22 cellular contexts compared by ENCODE assay signal in genomic region chr18:40983835-40984234, GRCh38.
DNase-seq lines count a peak whose midpoint lies in the region; ATAC-seq and TF ChIP-seq lines count a peak whose summit lies in the region.
"Had no signal": no experiment of that assay in that cellular context is flagged by ENCODE, and none has a peak within 500 bp of the region (broad histone marks: within the 10 kb centered on the region; RNA-seq: fewer than 3 reads in every experiment).

No MANE protein-coding gene starts in this region.

- peaks cover 35% of the 10 kb centered on the region for H3K4me1 Mint-ChIP-seq in MCF 10A (ENCODE audit: insufficient read depth, unreplicated experiment)
- H3K4me1 Mint-ChIP-seq: B cell had no signal

- no peaks in the 10 kb centered on the region for H3K4me1 ChIP-seq in breast epithelium
- peaks cover 6% of the 10 kb centered on the region for H3K4me1 ChIP-seq in mammary epithelial cell (ENCODE audit: insufficient read depth, low read length)
- no peaks in the 10 kb centered on the region for H3K4me1 ChIP-seq in HAP-1
- H3K4me1 ChIP-seq: BLaER1 treated with 17β-estradiol and CSF1 and Interleukin-3, amounts not matched to agents 10 nM and 100 nM; Caco-2 had no signal

- TF ChIP-seq CTCF in MCF 10A (IDR thresholded peaks at IDR 0.05; ENCODE audit: unreplicated experiment) (no peak), breast epithelium (IDR thresholded peaks at IDR 0.05) (no peak), mammary epithelial cell (conservative IDR thresholded peaks at IDR 0.05 in 1 of 2, IDR thresholded peaks at IDR 0.05 in 1 of 2; ENCODE audit: extremely low read depth in 1 of 2, insufficient read depth in 1 of 2, low read depth in 1 of 2, low read length in 2 of 2) (no peak)

- no peaks in the 10 kb centered on the region for H4K20me1 ChIP-seq in mammary epithelial cell (ENCODE audit: insufficient read depth, low read length)
- H4K20me1 ChIP-seq: BLaER1 treated with 17β-estradiol and CSF1 and Interleukin-3, amounts not matched to agents 10 nM and 100 nM had no signal

- no peaks in the 10 kb centered on the region for H3K79me2 ChIP-seq in mammary epithelial cell (ENCODE audit: insufficient read depth, low read length)

- dilution Hi-C loops in mammary epithelial cell (cut with HindIII; ENCODE audit: low sequenced_read_pairs): no loop called here

- H3K27me3 ChIP-seq in breast epithelium (no peaks in the 10 kb centered on the region), mammary epithelial cell (ENCODE audit: insufficient read depth, low read length) (no peaks in the 10 kb centered on the region), HAP-1 (ENCODE audit: low read depth) (no peaks in the 10 kb centered on the region)
- H3K27me3 ChIP-seq: BLaER1 treated with 17β-estradiol and CSF1 and Interleukin-3, amounts not matched to agents 10 nM and 100 nM had no signal

- H3K36me3 ChIP-seq in breast epithelium (no peaks in the 10 kb centered on the region), mammary epithelial cell (ENCODE audit: insufficient read depth, low read length) (no peaks in the 10 kb centered on the region), HAP-1 (replicated peaks) (no peaks in the 10 kb centered on the region)
- H3K36me3 ChIP-seq: BLaER1 treated with 17β-estradiol and CSF1 and Interleukin-3, amounts not matched to agents 10 nM and 100 nM had no signal

- H3K4me3 ChIP-seq in breast epithelium (no peak overlapping the region), mammary epithelial cell (replicated peaks in 1 of 3; ENCODE audit: insufficient read depth in 1 of 3, low read depth in 2 of 3, low read length in 3 of 3) (no peak overlapping the region), HAP-1 (no peak overlapping the region)
- H3K4me3 ChIP-seq: BLaER1 treated with 17β-estradiol and CSF1 and Interleukin-3, amounts not matched to agents 10 nM and 100 nM; GM12878 had no signal

- H3K27ac Mint-ChIP-seq in MCF 10A (ENCODE audit: low read depth, unreplicated experiment): peak overlapping the region; percentile 93
- H3K27ac Mint-ChIP-seq: B cell; CD4-positive, alpha-beta T cell; CD8-positive, alpha-beta T cell had no signal

- no TSS peak for BruUV-seq in MCF 10A (replicated peaks; lab: Mats Ljungman, UMichigan)
- no TSS peak for BruUV-seq in mammary epithelial cell (replicated peaks; lab: Mats Ljungman, UMichigan)

- no peaks in the 10 kb centered on the region for H3K9me3 ChIP-seq in breast epithelium
- H3K9me3 ChIP-seq in mammary epithelial cell (replicated peaks; ENCODE audit: insufficient read depth, low read length): no peaks in the 10 kb centered on the region
- no peaks in the 10 kb centered on the region for H3K9me3 ChIP-seq in HAP-1
- H3K9me3 ChIP-seq: BLaER1 treated with 17β-estradiol and CSF1 and Interleukin-3, amounts not matched to agents 10 nM and 100 nM; Caco-2 had no signal

- H3K27me3 Mint-ChIP-seq in MCF 10A (ENCODE audit: insufficient read depth, unreplicated experiment): no peaks in the 10 kb centered on the region
- H3K27me3 Mint-ChIP-seq: B cell; CD4-positive, alpha-beta T cell had no signal

- WGBS in mammary epithelial cell (ENCODE audit: low coverage, missing lambda C conversion rate): 89% methylated on average over 1 of the region's 1 CpG

- peak overlapping the region; percentile 39 for H2AFZ ChIP-seq in mammary epithelial cell (ENCODE audit: low read depth, low read length)

- no peak overlapping the region for H3K9ac ChIP-seq in mammary epithelial cell (ENCODE audit: insufficient read depth, low read length)
- H3K9ac ChIP-seq: BLaER1 treated with 17β-estradiol and CSF1 and Interleukin-3, amounts not matched to agents 10 nM and 100 nM had no signal

- H3K27ac ChIP-seq in breast epithelium (no peak overlapping the region), mammary epithelial cell (ENCODE audit: insufficient read depth, low read depth, low read length) (no peak overlapping the region)
- H3K27ac ChIP-seq: 22Rv1; BLaER1 treated with 17β-estradiol and CSF1 and Interleukin-3, amounts not matched to agents 10 nM and 100 nM; C4-2B had no signal

- ATAC-seq in HG02610 (IDR thresholded peaks at IDR 0.05; ENCODE audit: unreplicated experiment): no peak
- ATAC-seq: CD8-positive, alpha-beta T cell; GM12878 had no signal

- CTCF ChIA-PET in MCF 10A (lab: Yijun Ruan, JAX) (interaction anchor here (0.6 to 1.0 kb wide), 4 partner anchors 45 to 115 kb away, joined by 3 read pairs; no protein-coding TSS in a partner anchor), mammary epithelial cell (lab: Charles Lee; ENCODE audit: low non-redundant PET) (no interaction called here)

- in situ Hi-C loops in mammary epithelial cell (cut with MboI; ENCODE audit: low sequenced_read_pairs in 2 of 2) (no loop called here), HAP-1 (cut with MboI; ENCODE audit: low sequenced_read_pairs) (no loop called here)

- intact Hi-C loops in MCF 10A (cut with micrococcal nuclease): loop anchor here (2.0 to 10.0 kb wide), 2 partner anchors 69 to 115 kb away; no protein-coding TSS in a partner anchor
- intact Hi-C loops in breast epithelium (cut with DNase I; ENCODE audit: low total_unique reads): no loop called here
- intact Hi-C loops in mammary epithelial cell (cut with micrococcal nuclease): no loop called here

- no peaks in the 10 kb centered on the region for H3K9me3 Mint-ChIP-seq in MCF 10A (ENCODE audit: unreplicated experiment)

- H3K36me3 Mint-ChIP-seq in MCF 10A (ENCODE audit: insufficient read depth, unreplicated experiment): no peaks in the 10 kb centered on the region
- H3K36me3 Mint-ChIP-seq: CD8-positive, alpha-beta T cell had no signal

- DNase-seq in MCF 10A (ENCODE audit: unreplicated experiment): no peak
- no peak for DNase-seq in breast epithelium (ENCODE audit: low spot score in 2 of 2)
- DNase-seq in mammary epithelial cell: no peak
- DNase-seq in HAP-1 (ENCODE audit: low spot score in 2 of 2): no peak
- DNase-seq: AML-193; Caco-2; Calu3; CD4-positive, alpha-beta T cell; CD8-positive, alpha-beta T cell; DMS 273 treated with DMSO at 0.1 percent for 48 hours; DMS153; DMS53; DMS79; DND-41; EL; GDM1 had no signal

- H3K4me2 ChIP-seq in mammary epithelial cell (ENCODE audit: insufficient read depth, low read depth, low read length): no peak overlapping the region
- H3K4me2 ChIP-seq: BLaER1 treated with 17β-estradiol and CSF1 and Interleukin-3, amounts not matched to agents 10 nM and 100 nM had no signal

- POLR2A ChIA-PET in MCF 10A (lab: Yijun Ruan, JAX): interaction anchor here (0.6 to 1.1 kb wide), 4 partner anchors 15 to 1570 kb away, joined by 3 to 4 read pairs (median 4); no protein-coding TSS in a partner anchor

- TF ChIP-seq POLR2A in breast epithelium (IDR thresholded peaks at IDR 0.05): no peak

- no peak overlapping the region for H3K4me3 Mint-ChIP-seq in MCF 10A (ENCODE audit: unreplicated experiment)
- H3K4me3 Mint-ChIP-seq: B cell; CD4-positive, alpha-beta T cell; CD8-positive, alpha-beta T cell had no signal
